ENCODE assay signal across 21 cellular contexts in genomic region chr18:8029061-8029460, GRCh38.
"Had no signal": no experiment of that assay in that cellular context is flagged by ENCODE, and none has a peak within 500 bp of the region (broad histone marks: within the 10 kb centered on the region; RNA-seq: fewer than 3 reads in every experiment).

No MANE protein-coding gene starts in this region.

- H3K4me1 ChIP-seq: adrenal gland, tibial artery had no signal

- H3K9me3 Mint-ChIP-seq: endodermal cell had no signal

- ATAC-seq: activated CD8-positive, alpha-beta memory T cell treated with anti-CD3 and anti-CD28 coated beads, Interleukin-2, amount 10 ng/mL, durations not matched to agents 7 days and 5 days; mucosa of descending colon; naive thymus-derived CD4-positive, alpha-beta T cell had no signal

- H3K4me3 Mint-ChIP-seq: activated CD8-positive, alpha-beta memory T cell treated with anti-CD3 and anti-CD28 coated beads, Interleukin-2, amount 10 ng/mL, durations not matched to agents 7 days and 5 days; endodermal cell; naive thymus-derived CD4-positive, alpha-beta T cell had no signal

- H3K4me1 Mint-ChIP-seq: activated CD8-positive, alpha-beta memory T cell treated with anti-CD3 and anti-CD28 coated beads, Interleukin-2, amount 10 ng/mL, durations not matched to agents 7 days and 5 days had no signal

- H3K36me3 ChIP-seq: adrenal gland, cardiac muscle cell, neutrophil, tibial artery had no signal

- H3K27ac Mint-ChIP-seq: activated CD8-positive, alpha-beta memory T cell treated with anti-CD3 and anti-CD28 coated beads, Interleukin-2, amount 10 ng/mL, durations not matched to agents 7 days and 5 days; activated T-helper 2 cell treated with anti-CD3 and anti-CD28 coated beads, Interferon-gamma antibody, Interleukin-2, Interleukin-4, amounts not matched to agents 10 μg/mL and 5 μg/mL and 100 μg/mL, durations not matched to agents 14 hours and 24 hours and 36 hours; endodermal cell; naive thymus-derived CD4-positive, alpha-beta T cell had no signal

- H3K9me3 ChIP-seq: mucosa of descending colon, neutrophil, tibial artery had no signal

- H3K4me3 ChIP-seq: adrenal gland, cardiac muscle cell, dorsolateral prefrontal cortex, mucosa of descending colon, tibial artery had no signal

- H3K27me3 ChIP-seq: adrenal gland, cardiac muscle cell, dorsolateral prefrontal cortex, neutrophil, tibial artery had no signal

- H3K27ac ChIP-seq: adrenal gland, cardiac muscle cell, dorsolateral prefrontal cortex, neutrophil, parathyroid adenoma, tibial artery had no signal

- H3K36me3 Mint-ChIP-seq: activated CD8-positive, alpha-beta memory T cell treated with anti-CD3 and anti-CD28 coated beads, Interleukin-2, amount 10 ng/mL, durations not matched to agents 7 days and 5 days had no signal

- DNase-seq: activated CD4-positive, alpha-beta T cell treated with anti-CD3 and anti-CD28 coated beads for 1 hour; activated CD4-positive, alpha-beta T cell treated with anti-CD3 and anti-CD28 coated beads, Interleukin-2, amount 50 U/mL, for 48 hours; activated CD8-positive, alpha-beta memory T cell treated with anti-CD3 and anti-CD28 coated beads, Interleukin-2, amount 10 ng/mL, durations not matched to agents 7 days and 5 days; activated naive CD4-positive, alpha-beta T cell treated with anti-CD3 and anti-CD28 coated beads, Interleukin-2, amount 50 U/mL, for 16 hours; activated T-cell treated with anti-CD3 and anti-CD28 coated beads, Interleukin-2, amount 50 U/mL, for 1 hour; dorsolateral prefrontal cortex; endodermal cell; erythroblast; islet precursor cell; mucosa of descending colon; naive thymus-derived CD4-positive, alpha-beta T cell; stimulated activated CD4-positive, alpha-beta T cell treated with anti-CD3 and anti-CD28 coated beads, Interleukin-12 subunit alpha, Interleukin-12 subunit beta, amount 100 ng/mL, for 4 hours; stimulated activated CD4-positive, alpha-beta T cell treated with anti-CD3 and anti-CD28 coated beads, Interleukin-2, amount 100 ng/mL, for 24 hours; T-helper 1 cell; T1000; tibial artery had no signal
